8 cellular contexts compared by ENCODE assay signal in the genomic region with DNA sequence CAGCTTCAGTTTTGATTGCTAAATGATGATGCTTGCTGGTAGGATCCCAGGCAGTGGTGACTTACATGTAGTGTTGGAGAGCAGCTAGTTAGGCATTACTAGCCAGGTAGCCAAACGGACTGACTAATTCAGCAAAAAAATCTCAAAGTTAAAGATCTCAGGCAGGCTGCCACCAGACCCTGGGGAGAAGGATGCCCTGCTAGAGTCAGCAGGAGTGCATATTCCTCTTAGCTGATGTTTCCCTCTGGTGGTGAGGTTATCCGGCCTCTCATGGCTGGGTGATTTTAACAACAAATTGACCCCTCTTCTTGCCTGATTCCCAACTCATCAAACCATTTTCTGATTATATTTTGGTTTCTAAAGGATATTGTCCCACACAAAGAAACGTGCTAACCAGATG. TPM values are rescaled to one million over a fixed set of nuclear protein-coding genes. Genes with fewer than 3 reads are reported as not detected.
DNase-seq lines count a peak whose midpoint lies in the region; ATAC-seq and TF ChIP-seq lines count a peak whose summit lies in the region.
"Had no signal": no experiment of that assay in that cellular context is flagged by ENCODE, and none has a peak within 500 bp of the region (broad histone marks: within the 10 kb centered on the region; RNA-seq: fewer than 3 reads in every experiment).

No MANE protein-coding gene starts in this region.

- no peaks in the 10 kb centered on the region for H3F3A ChIP-seq in Loucy (ENCODE audit: low read depth)

- H3K4me1 ChIP-seq in Loucy (ENCODE audit: insufficient read depth, low read length, poor library complexity, severe bottlenecking): no peaks in the 10 kb centered on the region

- no peaks in the 10 kb centered on the region for H3K79me2 ChIP-seq in Loucy (ENCODE audit: insufficient read depth, low read length)

- H2AFZ ChIP-seq in Loucy (ENCODE audit: low read length): no peak overlapping the region

- H3K9me3 ChIP-seq in Loucy (ENCODE audit: insufficient read depth, low read depth, low read length): no peaks in the 10 kb centered on the region

- H3K9ac ChIP-seq in Loucy (ENCODE audit: low read depth, low read length, poor library complexity, severe bottlenecking): no peak overlapping the region

- H3K27me3 ChIP-seq in Loucy (ENCODE audit: insufficient read depth, low read length, poor library complexity, severe bottlenecking) (no peaks in the 10 kb centered on the region), dorsolateral prefrontal cortex (peaks cover 0 to 28% (median 7%) of the 10 kb centered on the region in 45 donors)

- ATAC-seq in HG02798 (IDR thresholded peaks at IDR 0.05; ENCODE audit: poor library complexity, unreplicated experiment): no peak
- ATAC-seq: activated T-cell treated with anti-CD3 and anti-CD28 coated beads, Interleukin-2, amount 50 U/mL, for 4 hours had no signal

- H3K36me3 ChIP-seq in Loucy (ENCODE audit: insufficient read depth, low read length): no peaks in the 10 kb centered on the region

- H3K27ac ChIP-seq in dorsolateral prefrontal cortex: peak overlapping the region; percentile 5 to 99 (median 86)

- 0 out of 2 replicates have a peak, but pooled peaks have one; percentile 10 for TF ChIP-seq CTCF in Loucy (conservative IDR thresholded peaks at IDR 0.05; ENCODE audit: low read length)
- peak in 37 of 56 donors; percentile 8 to 56 (median 31) for TF ChIP-seq CTCF in dorsolateral prefrontal cortex (IDR thresholded peaks at IDR 0.05 in 54 of 56, conservative IDR thresholded peaks at IDR 0.05 in 2 of 56; ENCODE audit: low read depth in 1 of 56, partially characterized antibody in 56 of 56)

- intact Hi-C loops in dorsolateral prefrontal cortex (cut with DNase I): loop anchor here (5.0 kb wide), 1 partner anchor 35 kb away; no protein-coding TSS in a partner anchor

- no peak overlapping the region for H3K4me3 ChIP-seq in Loucy (ENCODE audit: low read length, poor library complexity, severe bottlenecking)
- peak overlapping the region in 2 of 59 donors; percentile 25 to 44 for H3K4me3 ChIP-seq in dorsolateral prefrontal cortex

- H3K4me2 ChIP-seq in Loucy (ENCODE audit: low read depth, low read length, poor library complexity, severe bottlenecking): no peak overlapping the region

- no peaks in the 10 kb centered on the region for H4K20me1 ChIP-seq in Loucy (ENCODE audit: insufficient read depth, low read length, poor library complexity, severe bottlenecking)

- H3K9me2 ChIP-seq in Loucy (replicated peaks; ENCODE audit: low read depth, low read length): no peaks in the 10 kb centered on the region

- DNase-seq in dorsolateral prefrontal cortex (no peak), putamen (ENCODE audit: low spot score) (peak; percentile 18), NCI-H226 (no peak), A172 (ENCODE audit: low spot score) (no peak)
- DNase-seq: activated T-cell treated with anti-CD3 and anti-CD28 coated beads, Interleukin-2, amount 50 U/mL, for 4 hours; T-helper 1 cell had no signal

RNA-seq across cellular contexts. Expression of a gene that starts 2.8 kb away (rescaled TPM):
- total RNA-seq in dorsolateral prefrontal cortex: 100 to 1,000 TPM in 1 of 120 experiments, 10 to 100 TPM in 118, 1 to 10 TPM in 1; 9.3 to 104 (median 26.2) TPM
- total RNA-seq in A172 (2014; rRNA removed; shearing (Covaris generic)): not detected in 2 replicates

RNA-seq across cellular contexts. Expression of a gene that starts 9.5 kb away (rescaled TPM):
- total RNA-seq in dorsolateral prefrontal cortex: 100 to 1,000 TPM; 238 to 610 (median 461) TPM
- 10.3 and 11.6 TPM in 2 replicates for total RNA-seq in A172 (2014; rRNA removed; shearing (Covaris generic))

RNA-seq across cellular contexts. Expression of a gene that starts 10.4 kb away (rescaled TPM):
- total RNA-seq in dorsolateral prefrontal cortex: under 1 TPM in 3 of 120 experiments, not detected in 117; 0.36 to 0.71 (median 0.44) TPM
- total RNA-seq in A172 (2014; rRNA removed; shearing (Covaris generic)): not detected in 2 replicates
- total RNA-seq: activated T-cell treated with anti-CD3 and anti-CD28 coated beads, Interleukin-2, amount 50 U/mL, for 4 hours had no signal

RNA-seq across cellular contexts. Expression of a gene that starts 14.6 kb away (rescaled TPM):
- 100 to 1,000 TPM in 13 of 120 experiments, 10 to 100 TPM in 104, 1 to 10 TPM in 3; 8.5 to 244 (median 46.0) TPM for total RNA-seq in dorsolateral prefrontal cortex
- not detected in 2 replicates for total RNA-seq in A172 (2014; rRNA removed; shearing (Covaris generic))
- total RNA-seq: activated T-cell treated with anti-CD3 and anti-CD28 coated beads, Interleukin-2, amount 50 U/mL, for 4 hours had no signal

RNA-seq across cellular contexts. Expression of a gene that starts 40.9 kb away (rescaled TPM):
- total RNA-seq in dorsolateral prefrontal cortex: 100 to 1,000 TPM; 124 to 236 (median 157) TPM
- 66.5 and 85.1 TPM in 2 replicates for total RNA-seq in A172 (2014; rRNA removed; shearing (Covaris generic))

Comparison
In these comparisons a context has a peak if more than half of its experiments do, and no peak if none do; other contexts are left out.
1. RNA of a gene that starts 2.8 kb away (total RNA-seq): 9.3 to 104 TPM in dorsolateral prefrontal cortex; not detected in A172; every median in the first group is over 10 times any median in the second.
2. RNA of a gene that starts 9.5 kb away (total RNA-seq): 238 to 610 TPM in dorsolateral prefrontal cortex; 10.3 to 11.6 TPM in A172; every median in the first group is over 10 times any median in the second.